Comparison of ENCODE assay signal across 1 cellular context in the genomic region with DNA sequence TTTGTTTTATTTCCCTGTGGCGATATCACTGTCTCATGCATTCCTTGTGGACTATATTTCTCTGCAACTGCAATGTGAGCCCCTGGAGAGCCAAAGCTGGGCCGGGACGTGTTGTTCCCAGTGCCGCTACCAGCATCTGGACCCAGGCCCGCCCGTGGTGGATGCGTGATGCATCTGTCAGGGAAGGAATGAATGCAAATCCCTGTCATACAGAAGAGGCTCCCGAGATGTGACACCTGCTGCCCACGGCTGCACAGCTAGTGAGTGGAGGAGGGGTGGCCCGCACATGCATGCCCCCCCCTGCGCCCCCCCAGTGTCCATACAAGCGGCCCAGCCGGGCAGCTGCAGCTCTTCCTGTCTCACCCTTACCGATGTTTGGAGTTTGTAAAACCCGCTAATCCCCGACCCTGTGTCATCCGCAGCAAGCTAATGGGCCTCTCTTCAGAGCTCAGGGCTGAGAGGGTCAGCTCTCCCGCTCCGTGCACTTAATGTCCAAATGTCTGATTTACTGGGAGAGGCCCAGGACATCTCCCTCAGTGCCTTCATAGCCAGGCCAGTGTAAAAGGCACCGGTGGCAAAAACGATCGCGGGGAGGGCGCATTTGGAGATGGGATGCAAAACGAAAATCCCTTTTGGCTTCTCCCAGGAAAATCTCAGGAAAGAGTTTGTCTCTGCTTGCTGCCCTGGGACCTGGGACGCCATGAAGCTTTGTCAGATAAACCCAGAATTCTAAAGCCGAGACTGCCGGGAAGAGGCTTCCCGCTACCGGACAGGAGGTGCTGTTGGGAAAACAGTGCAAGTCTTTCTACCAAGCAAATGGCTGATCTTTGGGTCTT.
TF ChIP-seq lines count a peak whose summit lies in the region.

No MANE protein-coding gene starts in this region.

TF ChIP-seq in H1, 55 proteins besides CTCF, POLR2A, EP300 and RAD21 (continued from another document):
- TF ChIP-seq KDM4A (IDR thresholded peaks at IDR 0.05; ENCODE audit: low read depth, low read length, severe bottlenecking) (no peak), CBX5 (IDR thresholded peaks at IDR 0.05; ENCODE audit: low read depth, low read length) (no peak), FOSL1 (IDR thresholded peaks at IDR 0.05; ENCODE audit: insufficient read depth, low read depth, low read length) (no peak), TBP (IDR thresholded peaks at IDR 0.05; ENCODE audit: low read depth, low read length) (no peak), BRCA1 (IDR thresholded peaks at IDR 0.05; ENCODE audit: low read depth, low read length) (no peak), CTBP2 (IDR thresholded peaks at IDR 0.05; ENCODE audit: borderline replicate concordance, insufficient read depth, insufficient read length, low read length) (no peak), MAFK (IDR thresholded peaks at IDR 0.05; ENCODE audit: low read depth, low read length) (no peak), HDAC6 (IDR thresholded peaks at IDR 0.05; ENCODE audit: low read depth, low read length) (no peak)
